1 cellular context compared by ENCODE assay signal in the genomic region with DNA sequence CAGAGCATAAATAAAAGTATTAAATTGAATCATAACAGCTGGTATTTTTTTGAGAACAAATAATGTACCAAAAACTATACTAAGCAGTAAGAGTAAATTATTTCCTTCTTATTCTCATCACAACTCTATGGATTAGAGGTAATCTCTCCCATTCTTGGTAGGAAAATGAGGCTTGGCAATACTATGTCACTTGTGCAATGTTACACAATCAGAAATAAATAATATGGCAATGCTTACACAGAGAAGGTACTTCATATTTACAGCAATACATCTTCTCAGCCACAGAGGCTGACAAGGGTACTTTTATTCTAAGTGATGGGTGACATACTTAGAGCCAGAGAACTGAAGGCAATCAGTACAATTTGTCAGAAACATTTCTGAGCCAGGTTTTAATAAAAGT.
TF ChIP-seq lines count a peak whose summit lies in the region.

No MANE protein-coding gene starts in this region.

TF ChIP-seq in IMR-90, 13 proteins besides CTCF, POLR2A, EP300 and RAD21 (continued from another document):
- TF ChIP-seq, protein P1, sequence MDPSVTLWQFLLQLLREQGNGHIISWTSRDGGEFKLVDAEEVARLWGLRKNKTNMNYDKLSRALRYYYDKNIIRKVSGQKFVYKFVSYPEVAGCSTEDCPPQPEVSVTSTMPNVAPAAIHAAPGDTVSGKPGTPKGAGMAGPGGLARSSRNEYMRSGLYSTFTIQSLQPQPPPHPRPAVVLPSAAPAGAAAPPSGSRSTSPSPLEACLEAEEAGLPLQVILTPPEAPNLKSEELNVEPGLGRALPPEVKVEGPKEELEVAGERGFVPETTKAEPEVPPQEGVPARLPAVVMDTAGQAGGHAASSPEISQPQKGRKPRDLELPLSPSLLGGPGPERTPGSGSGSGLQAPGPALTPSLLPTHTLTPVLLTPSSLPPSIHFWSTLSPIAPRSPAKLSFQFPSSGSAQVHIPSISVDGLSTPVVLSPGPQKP (IDR thresholded peaks at IDR 0.05; ENCODE audit: borderline replicate concordance, low read depth, low read length), result no peak
